Comparison of ENCODE assay signal across 21 cellular contexts in the genomic region with DNA sequence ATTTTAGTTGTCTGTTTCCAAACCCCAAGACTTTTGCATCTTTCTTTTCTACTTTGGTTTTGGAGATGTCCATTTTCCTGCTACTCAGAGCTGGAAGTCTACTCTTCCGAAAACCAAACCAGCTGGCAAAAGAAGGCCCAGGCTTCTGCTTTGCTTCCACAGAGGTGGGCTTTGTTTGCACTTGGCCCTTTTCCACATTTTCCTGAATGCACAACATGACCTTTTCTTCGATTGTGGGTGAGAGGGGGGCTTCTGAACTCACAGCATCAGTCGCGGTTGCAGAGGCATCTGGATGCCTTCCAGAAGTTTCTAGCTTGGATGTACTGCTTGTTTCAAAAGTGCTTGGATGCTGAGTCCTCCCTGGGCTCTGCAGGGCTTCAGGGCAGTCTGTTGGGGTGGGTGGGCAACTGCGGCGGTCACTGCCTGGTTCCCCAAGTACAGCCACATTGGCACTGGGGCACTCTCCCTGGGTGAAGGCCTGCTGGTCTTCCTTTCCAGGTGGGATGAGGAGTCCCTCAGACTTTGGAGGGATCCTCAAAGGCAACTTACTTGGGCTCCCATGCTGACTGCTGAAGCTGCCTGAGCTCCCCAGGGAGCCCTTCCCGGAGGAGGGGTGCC.
"Had no signal": no experiment of that assay in that cellular context is flagged by ENCODE, and none has a peak within 500 bp of the region (broad histone marks: within the 10 kb centered on the region; RNA-seq: fewer than 3 reads in every experiment).

No MANE protein-coding gene starts in this region.

- H3K27me3 ChIP-seq: pancreas, right atrium auricular region, right lobe of liver, stomach, tibial nerve, vagina had no signal

- H3K9me3 ChIP-seq: left ventricle myocardium inferior, pancreas, psoas muscle, right atrium auricular region, right lobe of liver, stomach, tibial nerve, vagina had no signal

- FAIRE-seq: islet of Langerhans, pancreas had no signal

- H3K4me1 Mint-ChIP-seq: immature natural killer cell; memory B cell; naive thymus-derived CD8-positive, alpha-beta T cell; neural crest cell; stimulated activated naive B cell treated with anti-CD40 and anti-IgM and Interleukin-4, amounts not matched to agents 10 μg/mL and 1 μg/mL and 100 μg/mL, for 72 hours had no signal

- H3K27ac ChIP-seq: left ventricle myocardium inferior, pancreas, psoas muscle, right atrium auricular region, right lobe of liver, stomach, tibial nerve, vagina had no signal

- H3K36me3 ChIP-seq: pancreas, right atrium auricular region, right lobe of liver, stomach, tibial nerve, vagina had no signal

- H3K4me1 ChIP-seq: left ventricle myocardium inferior, pancreas, psoas muscle, right atrium auricular region, right lobe of liver, stomach, tibial nerve, vagina had no signal

- H3K9me3 Mint-ChIP-seq: memory B cell, nephron, neural crest cell, type B pancreatic cell had no signal

- H3K36me3 Mint-ChIP-seq: immature natural killer cell; memory B cell; stimulated activated naive B cell treated with anti-CD40 and anti-IgM and Interleukin-4, amounts not matched to agents 10 μg/mL and 1 μg/mL and 100 μg/mL, for 72 hours; type B pancreatic cell had no signal

- H3K27me3 Mint-ChIP-seq: memory B cell; stimulated activated naive B cell treated with anti-CD40 and anti-IgM and Interleukin-4, amounts not matched to agents 10 μg/mL and 1 μg/mL and 100 μg/mL, for 72 hours; type B pancreatic cell had no signal

- H3K4me3 ChIP-seq: left ventricle myocardium inferior, lung, pancreas, psoas muscle, right atrium auricular region, right lobe of liver, smooth muscle cell, stomach, tibial nerve, vagina had no signal

- H3K27ac Mint-ChIP-seq: immature natural killer cell; memory B cell; naive thymus-derived CD8-positive, alpha-beta T cell; stimulated activated naive B cell treated with anti-CD40 and anti-IgM and Interleukin-4, amounts not matched to agents 10 μg/mL and 1 μg/mL and 100 μg/mL, for 72 hours; type B pancreatic cell had no signal

- H3K4me3 Mint-ChIP-seq: immature natural killer cell; memory B cell; naive thymus-derived CD8-positive, alpha-beta T cell; nephron; neural crest cell; stimulated activated naive B cell treated with anti-CD40 and anti-IgM and Interleukin-4, amounts not matched to agents 10 μg/mL and 1 μg/mL and 100 μg/mL, for 72 hours; type B pancreatic cell had no signal

- DNase-seq: immature natural killer cell; left ventricle myocardium inferior; naive thymus-derived CD8-positive, alpha-beta T cell; pancreas; psoas muscle; right lobe of liver; stimulated activated CD4-positive, alpha-beta T cell treated with anti-CD3 and anti-CD28 coated beads, Interleukin-1b, Interleukin-23, amount 100 ng/mL, for 48 hours; stimulated activated CD4-positive, alpha-beta T cell treated with anti-CD3 and anti-CD28 coated beads, Interleukin-2, amount 100 ng/mL, for 48 hours; stimulated activated naive B cell treated with anti-CD40 and anti-IgM and Interleukin-4, amounts not matched to agents 10 μg/mL and 1 μg/mL and 100 μg/mL, for 72 hours; stimulated activated naive CD8-positive, alpha-beta T cell treated with anti-CD3 and anti-CD28 coated beads, Interleukin-15, Interleukin-2, amounts not matched to agents 100 U/mL and 50 U/mL, for 24 hours; stomach had no signal

- ATAC-seq: naive thymus-derived CD8-positive, alpha-beta T cell; pancreas; psoas muscle; right lobe of liver; stimulated activated naive B cell treated with anti-CD40 and anti-IgM and Interleukin-4, amounts not matched to agents 10 μg/mL and 1 μg/mL and 100 μg/mL, for 72 hours; stimulated activated naive CD8-positive, alpha-beta T cell treated with anti-CD3 and anti-CD28 coated beads, Interleukin-15, Interleukin-2, amounts not matched to agents 100 U/mL and 50 U/mL, for 24 hours had no signal
